ENCODE assay signal across 33 cellular contexts in genomic region chr17:54046570-54046969, GRCh38.
"Had no signal": no experiment of that assay in that cellular context is flagged by ENCODE, and none has a peak within 500 bp of the region (broad histone marks: within the 10 kb centered on the region; RNA-seq: fewer than 3 reads in every experiment).

No MANE protein-coding gene starts in this region.

- FAIRE-seq: astrocyte, bronchial epithelial cell, colon had no signal

- H3K36me3 ChIP-seq: adrenal gland, ascending aorta, brain microvascular endothelial cell, breast epithelium, cardiac muscle cell had no signal

- H3K27ac ChIP-seq: adrenal gland, ascending aorta, body of pancreas, brain microvascular endothelial cell, breast epithelium, cardiac muscle cell had no signal

- H3K4me1 ChIP-seq: adrenal gland, ascending aorta, body of pancreas, breast epithelium had no signal

- ATAC-seq: activated naive CD4-positive, alpha-beta T cell treated with anti-CD3 and anti-CD28 coated beads, Interleukin-2, amount 50 U/mL, for 72 hours; activated naive CD8-positive, alpha-beta T cell treated with anti-CD3 and anti-CD28 coated beads, Interleukin-2, amount 50 U/mL, for 24 hours; activated T-cell treated with anti-CD3 and anti-CD28 coated beads, Interleukin-2, amount 50 U/mL, for 4 hours; activated T-cell treated with anti-CD3 and anti-CD28 coated beads, Interleukin-2, amount 50 U/mL, for 72 hours; activated T-helper 17 cell treated with anti-CD3 and anti-CD28 coated beads, Interleukin-2, amount 50 U/mL, for 72 hours; body of pancreas had no signal

- H3K27me3 ChIP-seq: adrenal gland, ascending aorta, body of pancreas, brain microvascular endothelial cell, breast epithelium, cardiac muscle cell had no signal

- H3K9me3 ChIP-seq: ascending aorta had no signal

- DNase-seq: activated effector memory CD4-positive, alpha-beta T cell treated with anti-CD3 and anti-CD28 coated beads, Interleukin-2, amount 50 U/mL, for 16 hours; activated effector memory CD4-positive, alpha-beta T cell treated with Interleukin-2 at 50 U/mL for 16 hours; activated gamma-delta T cell; activated gamma-delta T cell treated with Interleukin-2 at 50 U/mL for 16 hours; activated naive CD4-positive, alpha-beta T cell; activated naive CD4-positive, alpha-beta T cell treated with anti-CD3 and anti-CD28 coated beads for 36 hours; activated naive CD4-positive, alpha-beta T cell treated with anti-CD3 and anti-CD28 coated beads, Interleukin-2, amount 10 ng/mL, durations not matched to agents 7 days and 5 days; activated naive CD4-positive, alpha-beta T cell treated with anti-CD3 and anti-CD28 coated beads, Interleukin-2, amount 50 U/mL, for 16 hours; activated naive CD4-positive, alpha-beta T cell treated with Interleukin-2 at 50 U/mL for 16 hours; activated naive CD8-positive, alpha-beta T cell treated with anti-CD3 and anti-CD28 coated beads for 36 hours; activated naive CD8-positive, alpha-beta T cell treated with anti-CD3 and anti-CD28 coated beads, Interleukin-2, amount 10 ng/mL, durations not matched to agents 7 days and 5 days; activated naive CD8-positive, alpha-beta T cell treated with anti-CD3 and anti-CD28 coated beads, Interleukin-2, amount 50 U/mL, for 24 hours; activated T-cell treated with anti-CD3 and anti-CD28 coated beads, Interleukin-2, amount 50 U/mL, for 4 hours; activated T-cell treated with anti-CD3 and anti-CD28 coated beads, Interleukin-2, amount 50 U/mL, for 48 hours; activated T-cell treated with anti-CD3 and anti-CD28 coated beads, Interleukin-2, amount 50 U/mL, for 72 hours; adrenal gland; amniotic stem cell; amygdala; anterior cingulate cortex; aorta; body of pancreas; brain microvascular endothelial cell; caudate nucleus; central memory CD4-positive, alpha-beta T cell; cerebellar nuclear complex had no signal

- H3K4me3 ChIP-seq: adrenal gland, ascending aorta, body of pancreas, breast epithelium, cardiac muscle cell had no signal
